Comparison of ENCODE assay signal across 11 cellular contexts in the genomic region with DNA sequence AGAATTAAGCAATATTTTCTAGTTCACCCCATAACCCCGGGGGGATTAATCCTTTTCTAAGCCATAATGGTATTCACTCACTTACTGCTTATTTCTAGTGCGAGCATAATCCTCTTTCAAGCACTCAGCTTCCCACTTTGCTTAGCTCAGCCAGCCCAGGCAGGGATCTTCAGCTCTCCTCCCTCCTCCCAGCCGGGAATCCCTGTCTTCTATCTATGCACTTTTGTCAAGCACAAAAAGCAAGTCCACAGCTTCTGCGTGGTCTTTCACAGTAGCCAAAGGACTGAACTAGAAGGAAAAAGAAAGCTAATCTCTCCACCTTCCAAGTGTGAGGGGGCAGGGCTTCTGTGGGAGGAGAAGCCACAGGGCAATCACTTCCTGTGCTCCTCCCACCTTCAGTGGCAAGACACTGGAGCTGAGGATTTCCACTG.
A peak's percentile ranks its signal among the peaks of the same experiment; 100 is the strongest.
DNase-seq lines count a peak whose midpoint lies in the region; ATAC-seq and TF ChIP-seq lines count a peak whose summit lies in the region.
"Had no signal": no experiment of that assay in that cellular context is flagged by ENCODE, and none has a peak within 500 bp of the region (broad histone marks: within the 10 kb centered on the region; RNA-seq: fewer than 3 reads in every experiment).

No MANE protein-coding gene starts in this region.

- H3K36me3 ChIP-seq in OCI-LY7 (ENCODE audit: insufficient read depth, low read length) (no peaks in the 10 kb centered on the region), aorta (ENCODE audit: control insufficient read depth in 1 of 2, insufficient read depth in 2 of 2, low read length in 1 of 2) (no peaks in the 10 kb centered on the region)
- H3K36me3 ChIP-seq: neutrophil had no signal

- no peak overlapping the region for H3K4me2 ChIP-seq in H9 (ENCODE audit: insufficient read depth, insufficient read length, low read length)
- H3K4me2 ChIP-seq in OCI-LY7 (ENCODE audit: low read length): peak overlapping the region; percentile 35; the same call in 1 of the 2 replicates

- H4K8ac ChIP-seq in H9 (replicated peaks; ENCODE audit: insufficient read length, low read depth, low read length): no peak overlapping the region

- intact Hi-C loops in OCI-LY7 (cut with micrococcal nuclease; ENCODE audit: unreplicated experiment) (no loop called here), aorta (cut with DNase I) (no loop called here)

- H4K5ac ChIP-seq in H9 (ENCODE audit: insufficient read length, low read depth, low read length): no peak overlapping the region

- no peak overlapping the region for H2BK15ac ChIP-seq in H9 (ENCODE audit: low read depth, low read length)

- no peak overlapping the region for H3K56ac ChIP-seq in H9 (ENCODE audit: insufficient read length, low read depth, low read length)

- no peak overlapping the region for H2BK20ac ChIP-seq in H9 (ENCODE audit: low read depth, low read length, poor library complexity, severe bottlenecking)

- H2AK5ac ChIP-seq in H9 (ENCODE audit: insufficient read length, low read length): no peak overlapping the region

- no peaks in the 10 kb centered on the region for H3K9me2 ChIP-seq in OCI-LY7 (ENCODE audit: insufficient read depth, low read length)

- H3K23me2 ChIP-seq in H9 (ENCODE audit: insufficient read length, low read depth, low read length, poor library complexity, severe bottlenecking): no peaks in the 10 kb centered on the region

- H3K27ac ChIP-seq in H9 (ENCODE audit: insufficient read length, low read depth, low read length): no peak overlapping the region
- no peak overlapping the region for H3K27ac ChIP-seq in OCI-LY7 (ENCODE audit: low read depth, low read length, poor library complexity, severe bottlenecking)
- H3K27ac ChIP-seq in aorta (ENCODE audit: low read depth in 1 of 2, low read length in 2 of 2): no peak overlapping the region
- H3K27ac ChIP-seq: neutrophil had no signal

- peaks cover 7 to 14% of the 10 kb centered on the region in 2 experiments for H3K4me1 Mint-ChIP-seq in H9
- H3K4me1 Mint-ChIP-seq: central memory CD8-positive, alpha-beta T cell had no signal

- no peak overlapping the region for H2BK5ac ChIP-seq in H9 (ENCODE audit: insufficient read length, low read length)

- TF ChIP-seq CTCF in H9 (conservative IDR thresholded peaks at IDR 0.05) (no peak), OCI-LY7 (conservative IDR thresholded peaks at IDR 0.05; ENCODE audit: low read length) (no peak)

- H2AFZ ChIP-seq in H9 (ENCODE audit: low read length) (no peak overlapping the region), OCI-LY7 (ENCODE audit: low read length) (peak overlapping the region; percentile 73; the same call in 1 of the 2 replicates)

- no peak overlapping the region for H4K91ac ChIP-seq in H9 (ENCODE audit: insufficient read length, low read depth, low read length)

- H3K9ac ChIP-seq in H9 (ENCODE audit: extremely low read depth, insufficient read length, low read length): no peak overlapping the region

- no peak overlapping the region for H3K4ac ChIP-seq in H9 (ENCODE audit: low read depth, low read length)

- no peaks in the 10 kb centered on the region for H3K79me1 ChIP-seq in H9 (ENCODE audit: insufficient read depth, low read depth, low read length, poor library complexity, severe bottlenecking)

- H4K20me1 ChIP-seq in H9 (ENCODE audit: control insufficient read depth, insufficient read depth, insufficient read length): no peaks in the 10 kb centered on the region
- no peaks in the 10 kb centered on the region for H4K20me1 ChIP-seq in OCI-LY7 (ENCODE audit: insufficient read depth, low read length)

- no peaks in the 10 kb centered on the region for H3K27me3 Mint-ChIP-seq in H9 (ENCODE audit: low read depth)

- H3K27me3 ChIP-seq in H9 (ENCODE audit: insufficient read depth, low read length) (no peaks in the 10 kb centered on the region), aorta (ENCODE audit: control insufficient read depth in 1 of 2, insufficient read depth in 2 of 2, low read length in 1 of 2) (no peaks in the 10 kb centered on the region)
- H3K27me3 ChIP-seq: neutrophil had no signal

- no peak overlapping the region for H3K18ac ChIP-seq in H9 (ENCODE audit: insufficient read length, low read depth, low read length)

- peak; percentile 11 for DNase-seq in GM03348 (ENCODE audit: low spot score)
- peak; percentile 33 for DNase-seq in H9
- DNase-seq in OCI-LY7 (ENCODE audit: low spot score): no peak
- DNase-seq in left kidney (ENCODE audit: low read depth, low spot score): peak; percentile 33
- no peak for DNase-seq in DMS153 treated with DMSO at 0.1 percent for 48 hours (lab: John Stamatoyannopoulos, UW; ENCODE audit: unreplicated experiment)
- DNase-seq in NCI-H1092 treated with DMSO at 0.1 percent for 48 hours (lab: John Stamatoyannopoulos, UW): no peak
- no peak for DNase-seq in aorta
- DNase-seq in NCI-H2081 (lab: John Stamatoyannopoulos, UW): no peak
- DNase-seq: DMS79 had no signal

- H3K9me3 Mint-ChIP-seq in H9: no peaks in the 10 kb centered on the region

- POLR2A ChIA-PET in OCI-LY7 (lab: Charles Lee): interaction anchor here (0.5 to 3.5 kb wide), 8 partner anchors 10 to 419 kb away, joined by 3 to 14 read pairs (median 3); no protein-coding TSS in a partner anchor

- H3K4me1 ChIP-seq in H9 (ENCODE audit: insufficient read depth, low read length) (no peaks in the 10 kb centered on the region), OCI-LY7 (ENCODE audit: insufficient read depth, low read length, poor library complexity, severe bottlenecking) (no peaks in the 10 kb centered on the region), aorta (ENCODE audit: control insufficient read depth in 1 of 2, insufficient read depth in 2 of 2, low read length in 2 of 2) (no peaks in the 10 kb centered on the region)

- H3K27ac Mint-ChIP-seq in H9: peak overlapping the region; percentile 55 to 88 (median 81); a peak in 4 of 7 replicates

- BruUV-seq in OCI-LY7 (replicated peaks; lab: Mats Ljungman, UMichigan): no TSS peak

- no peaks in the 10 kb centered on the region for H3K79me2 ChIP-seq in H9 (ENCODE audit: insufficient read depth, low read length)
- no peaks in the 10 kb centered on the region for H3K79me2 ChIP-seq in OCI-LY7 (ENCODE audit: insufficient read depth, low read depth, low read length)

- H3K36me3 Mint-ChIP-seq in H9 (ENCODE audit: insufficient read depth in 1 of 3, low read depth in 3 of 3): no peaks in the 10 kb centered on the region

- H3K4me3 ChIP-seq in OCI-LY7 (ENCODE audit: low read depth, low read length, poor library complexity, severe bottlenecking): no peak overlapping the region
- H3K4me3 ChIP-seq in aorta (ENCODE audit: low read length in 2 of 2): no peak overlapping the region

- H3K9me3 ChIP-seq in H9 (ENCODE audit: control insufficient read depth, low read depth, low read length) (no peaks in the 10 kb centered on the region), OCI-LY7 (ENCODE audit: low read length) (no peaks in the 10 kb centered on the region), aorta (ENCODE audit: control insufficient read depth, low read length) (no peaks in the 10 kb centered on the region)
- H3K9me3 ChIP-seq: neutrophil had no signal

- no peak for ATAC-seq in aorta (ENCODE audit: low FRiP score)

- H3K4me3 Mint-ChIP-seq in H9: no peak overlapping the region
- H3K4me3 Mint-ChIP-seq: central memory CD8-positive, alpha-beta T cell had no signal

- no peak overlapping the region for H3T11ph ChIP-seq in H9 (ENCODE audit: low read length)

- CTCF ChIA-PET in OCI-LY7 (lab: Charles Lee; ENCODE audit: unreplicated experiment): no interaction called here

- no peak overlapping the region for H3K23ac ChIP-seq in H9 (ENCODE audit: insufficient read length, low read depth, low read length)

- H3K14ac ChIP-seq in H9 (ENCODE audit: insufficient read depth, low read length): 0 out of 2 replicates have a peak overlapping the region, but pooled peaks have one; percentile 37

- no peak overlapping the region for H2BK12ac ChIP-seq in H9 (ENCODE audit: insufficient read length, low read depth, low read length)

- H2BK120ac ChIP-seq in H9 (ENCODE audit: low read depth, low read length, poor library complexity, severe bottlenecking): no peak overlapping the region

- WGBS in H9 (ENCODE audit: extremely low coverage, insufficient read length, low lambda C conversion rate): no CpG with 5 or more reads among the region's 4 CpGs
- WGBS in aorta, 2 donors: 40 to 47% methylated on average over 4 of the region's 4 CpGs

Comparison
In these comparisons a context has a peak if more than half of its experiments do, and no peak if none do; other contexts are left out.
1. DNase-seq: peak in GM03348 (single experiment), H9 (single experiment) and left kidney (single experiment); none in OCI-LY7 (single experiment), DMS153 treated with DMSO at 0.1 percent for 48 hours (single experiment), NCI-H1092 treated with DMSO at 0.1 percent for 48 hours (single experiment), aorta (0 of 2) and NCI-H2081 (0 of 2).